Comparison of ENCODE assay signal across 26 cellular contexts in genomic region chr9:112898872-112899281, GRCh38. TPM values are rescaled to one million over a fixed set of nuclear protein-coding genes. Genes with fewer than 3 reads are reported as not detected.
A peak's percentile ranks its signal among the peaks of the same experiment; 100 is the strongest.
DNase-seq lines count a peak whose midpoint lies in the region; TF ChIP-seq lines count a peak whose summit lies in the region.
"Had no signal": no experiment of that assay in that cellular context is flagged by ENCODE, and none has a peak within 500 bp of the region (broad histone marks: within the 10 kb centered on the region; RNA-seq: fewer than 3 reads in every experiment).

No MANE protein-coding gene starts in this region.

- H3K4me3 Mint-ChIP-seq in CD14-positive monocyte: peak overlapping the region; percentile 53 to 78
- H3K4me3 Mint-ChIP-seq: activated naive CD8-positive, alpha-beta T cell treated with anti-CD3 and anti-CD28 coated beads, Interleukin-2, amount 50 U/mL, for 24 hours; natural killer cell treated with Interleukin-12 subunit alpha and Interleukin-12 subunit beta and Interleukin-15 and Interleukin-18, amount 100 ng/mL, for 72 hours had no signal

- no peak overlapping the region for H3K9ac ChIP-seq in colonic mucosa (ENCODE audit: low read depth in 2 of 2, low read length in 2 of 2)

- peak overlapping the region; percentile 92 to 98 (median 96) for H3K27ac Mint-ChIP-seq in CD14-positive monocyte
- H3K27ac Mint-ChIP-seq: activated naive CD8-positive, alpha-beta T cell treated with anti-CD3 and anti-CD28 coated beads, Interleukin-2, amount 50 U/mL, for 24 hours; natural killer cell treated with Interleukin-12 subunit alpha and Interleukin-12 subunit beta and Interleukin-15 and Interleukin-18, amount 100 ng/mL, for 72 hours had no signal

- no peaks in the 10 kb centered on the region for H3K27me3 ChIP-seq in colonic mucosa
- H3K27me3 ChIP-seq: ovary, uterus had no signal

- H3K4me3 ChIP-seq in fibroblast of villous mesenchyme (ENCODE audit: low read depth, low read length) (no peak overlapping the region), colonic mucosa (no peak overlapping the region)
- H3K4me3 ChIP-seq: HAP-1, ovary, smooth muscle cell, uterus had no signal

- peaks cover 76% of the 10 kb centered on the region for H3K4me1 Mint-ChIP-seq in CD14-positive monocyte

- no peak for TF ChIP-seq CTCF in CD14-positive monocyte (IDR thresholded peaks at IDR 0.05)
- TF ChIP-seq CTCF in fibroblast of villous mesenchyme (IDR thresholded peaks at IDR 0.05; ENCODE audit: insufficient read depth, low read depth, low read length): no peak
- no peak for TF ChIP-seq CTCF in colonic mucosa (IDR thresholded peaks at IDR 0.05)

- intact Hi-C loops in CD14-positive monocyte (cut with micrococcal nuclease) (loop anchor here (5.0 to 10.0 kb wide), 2 partner anchors 37 to 184 kb away; partner anchors contain the start of gene INIP (in 1 of the 2)), colonic mucosa (cut with DNase I) (loop anchor here (10.0 kb wide), 1 partner anchor 56 kb away; no protein-coding TSS in a partner anchor)

- no peak overlapping the region for H3K27ac ChIP-seq in colonic mucosa
- H3K27ac ChIP-seq: C4-2B, ovary, uterus had no signal

- H3K9me3 Mint-ChIP-seq in CD14-positive monocyte: peaks cover 0 to 7% (median 0%) of the 10 kb centered on the region in 7 donors
- H3K9me3 Mint-ChIP-seq: natural killer cell treated with Interleukin-12 subunit alpha and Interleukin-12 subunit beta and Interleukin-15 and Interleukin-18, amount 100 ng/mL, for 72 hours had no signal

- DNase-seq in CD14-positive monocyte (ENCODE audit: low spot score) (no peak), GF-D8 (lab: John Stamatoyannopoulos, UW) (peak; percentile 12), NOMO-1 treated with DMSO at 0.1 percent for 48 hours (lab: John Stamatoyannopoulos, UW; ENCODE audit: unreplicated experiment) (peak; percentile 70), fibroblast of villous mesenchyme (ENCODE audit: low read depth) (peak; percentile 60), colonic mucosa (no peak), SHP77 (lab: John Stamatoyannopoulos, UW) (no peak)
- no peak for DNase-seq in activated CD4-positive, CD25-positive, alpha-beta regulatory T cell (lab: John Stamatoyannopoulos, UW)
- DNase-seq: activated gamma-delta T cell; activated naive CD8-positive, alpha-beta T cell treated with anti-CD3 and anti-CD28 coated beads, Interleukin-2, amount 50 U/mL, for 24 hours; cerebellar nuclear complex; erythroblast; hypothalamus; NCI-H1417 treated with DMSO at 0.1 percent for 48 hours; NCI-H526 treated with DMSO at 0.1 percent for 48 hours; ovary; retina; stimulated activated CD4-positive, alpha-beta T cell treated with anti-CD3 and anti-CD28 coated beads, Interleukin-2, amount 100 ng/mL, for 24 hours; substantia nigra; uterus had no signal

- no peaks in the 10 kb centered on the region for H3K9me3 ChIP-seq in colonic mucosa
- H3K9me3 ChIP-seq: HAP-1, ovary, uterus had no signal

- no peaks in the 10 kb centered on the region for H3K36me3 ChIP-seq in colonic mucosa
- H3K36me3 ChIP-seq: HAP-1, ovary, uterus had no signal

- no peaks in the 10 kb centered on the region for H3K4me1 ChIP-seq in colonic mucosa
- H3K4me1 ChIP-seq: HAP-1, uterus had no signal

- peaks cover 0 to 3% of the 10 kb centered on the region in 2 donors for H3K36me3 Mint-ChIP-seq in CD14-positive monocyte
- H3K36me3 Mint-ChIP-seq: natural killer cell treated with Interleukin-12 subunit alpha and Interleukin-12 subunit beta and Interleukin-15 and Interleukin-18, amount 100 ng/mL, for 72 hours had no signal

- no peaks in the 10 kb centered on the region for H3K27me3 Mint-ChIP-seq in CD14-positive monocyte (ENCODE audit: low read depth in 3 of 3)

RNA-seq across cellular contexts. Expression of gene SLC46A2, which starts 8.2 kb away (rescaled TPM):
- polyA plus RNA-seq in CD14-positive monocyte: 10 to 100 TPM; 45.1 to 87.0 TPM
- not detected in 2 replicates for total RNA-seq in fibroblast of villous mesenchyme
- total RNA-seq in colonic mucosa: not detected
- total RNA-seq: frontal cortex; natural killer cell treated with Interleukin-12 subunit alpha and Interleukin-12 subunit beta and Interleukin-15 and Interleukin-18, amount 100 ng/mL, for 72 hours; Right ventricle myocardium inferior; smooth muscle cell; uterus had no signal
- polyA plus RNA-seq: AG04450, smooth muscle cell had no signal

Comparison
In these comparisons a context has a peak if more than half of its experiments do, and no peak if none do; other contexts are left out.
1. DNase-seq: peak in GF-D8 (single experiment), NOMO-1 treated with DMSO at 0.1 percent for 48 hours (single experiment) and fibroblast of villous mesenchyme (single experiment); none in CD14-positive monocyte (single experiment), activated CD4-positive, CD25-positive, alpha-beta regulatory T cell (0 of 4), colonic mucosa (single experiment) and SHP77 (0 of 2).